Comparison of ENCODE assay signal across 8 cellular contexts in the genomic region with DNA sequence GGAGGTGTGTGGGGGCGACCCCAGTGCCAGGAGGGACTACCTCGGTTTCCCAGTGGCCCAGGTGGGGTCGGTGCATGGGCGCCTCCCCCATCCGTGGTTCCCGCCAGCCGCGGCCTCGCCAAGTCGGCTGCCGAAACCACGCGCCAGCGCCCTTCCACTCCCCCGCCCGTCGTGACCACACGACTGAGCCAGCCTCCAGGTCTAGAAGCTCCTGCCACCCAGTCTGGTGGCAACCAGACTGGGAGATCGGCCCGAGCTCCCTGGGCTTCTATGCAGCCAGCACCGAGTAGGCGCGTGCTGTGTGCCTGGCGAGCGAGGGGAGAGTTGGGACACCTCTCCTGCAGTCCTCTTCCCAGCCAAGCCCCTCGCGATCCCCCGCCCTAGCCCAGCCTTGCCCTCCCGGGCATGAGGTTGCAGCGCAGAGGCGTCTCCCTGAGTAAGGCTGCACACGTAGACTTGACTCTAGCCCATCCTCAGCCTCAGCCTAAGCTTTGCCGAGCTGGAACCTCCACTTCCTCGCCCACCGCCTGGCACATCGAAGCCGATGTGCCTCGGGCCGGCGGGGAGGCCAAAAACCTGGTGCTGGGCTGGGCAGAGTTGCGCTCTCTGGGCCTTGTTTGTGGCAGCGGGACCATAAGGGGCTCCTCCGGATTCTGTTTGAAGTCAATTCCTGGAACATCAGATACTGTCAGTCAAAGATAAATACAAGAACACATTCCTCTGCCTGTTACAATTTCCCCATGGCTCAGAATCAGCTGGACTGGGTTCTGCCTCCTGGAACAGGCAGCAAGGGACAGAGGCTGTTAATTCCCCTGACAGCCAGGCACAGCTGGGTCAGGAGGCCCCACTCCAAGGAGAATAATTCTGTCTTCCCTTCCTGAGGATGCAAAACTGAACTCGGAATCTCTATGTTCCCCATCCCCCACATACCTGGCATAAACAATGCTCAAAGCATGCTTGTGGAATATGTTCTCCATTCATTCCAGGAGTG. TPM values are rescaled to one million over a fixed set of nuclear protein-coding genes. Genes with fewer than 3 reads are reported as not detected.
A peak's percentile ranks its signal among the peaks of the same experiment; 100 is the strongest.
DNase-seq lines count a peak whose midpoint lies in the region; ATAC-seq and TF ChIP-seq lines count a peak whose summit lies in the region.

No MANE protein-coding gene starts in this region.

- peak overlapping the region; percentile 59 for H3K27ac Mint-ChIP-seq in T-helper 17 cell
- H3K27ac Mint-ChIP-seq in chondrocyte (ENCODE audit: unreplicated experiment) = no peak overlapping the region

- H3K4me3 Mint-ChIP-seq in T-helper 17 cell = peak overlapping the region; percentile 83
- peak overlapping the region; percentile 58 for H3K4me3 Mint-ChIP-seq in chondrocyte (ENCODE audit: unreplicated experiment)

- H3K36me3 Mint-ChIP-seq in T-helper 17 cell (ENCODE audit: low read depth) (peaks cover 2% of the 10 kb centered on the region), chondrocyte (ENCODE audit: low read depth) (no peaks in the 10 kb centered on the region)

- POLR2A ChIA-PET in A673 (lab: Charles Lee; ENCODE audit: low non-redundant PET) = no interaction called here

- BruUV-seq in A673 (replicated peaks; lab: Mats Ljungman, UMichigan) = no TSS peak

- H3K4me3 ChIP-seq in A673 (ENCODE audit: low read depth, low read length, poor library complexity, severe bottlenecking) (peak overlapping the region; percentile 52), mesodermal cell (ENCODE audit: extremely low read depth, insufficient read depth, low read length, poor library complexity, severe bottlenecking) (peak overlapping the region; percentile 37), tibial nerve (peak overlapping the region in 3 of 4 donors; percentile 41 to 56 (median 53))

- TF ChIP-seq CTCF in A673 (conservative IDR thresholded peaks at IDR 0.05; ENCODE audit: low read depth, low read length) (no peak), chondrocyte (IDR thresholded peaks at IDR 0.05) (no peak), tibial nerve (IDR thresholded peaks at IDR 0.05) (no peak)

- peak; percentile 66 for ATAC-seq in T-helper 17 cell
- no peak for ATAC-seq in GM21423 (IDR thresholded peaks at IDR 0.05; ENCODE audit: unreplicated experiment)

- H3K4me1 Mint-ChIP-seq in T-helper 17 cell (peaks cover 19% of the 10 kb centered on the region), chondrocyte (ENCODE audit: low read depth) (peaks cover 13% of the 10 kb centered on the region)

- TF ChIP-seq POLR2A in tibial nerve (IDR thresholded peaks at IDR 0.05) = no peak

- no peak for TF ChIP-seq EP300 in tibial nerve (IDR thresholded peaks at IDR 0.05)

- H3K9me3 ChIP-seq in A673 (ENCODE audit: low read depth, low read length, poor library complexity, severe bottlenecking) (no peaks in the 10 kb centered on the region), T-helper 17 cell (ENCODE audit: control insufficient read depth, low read length, poor library complexity, severe bottlenecking) (no peaks in the 10 kb centered on the region), mesodermal cell (ENCODE audit: control insufficient read depth, low read length) (no peaks in the 10 kb centered on the region), tibial nerve (no peaks in the 10 kb centered on the region)

- H3K36me3 ChIP-seq in A673 (ENCODE audit: insufficient read depth, low read length, poor library complexity, severe bottlenecking) = no peaks in the 10 kb centered on the region
- H3K36me3 ChIP-seq in mesodermal cell (ENCODE audit: control insufficient read depth, insufficient read depth, low read length) = no peaks in the 10 kb centered on the region
- no peaks in the 10 kb centered on the region for H3K36me3 ChIP-seq in tibial nerve

- H3K9me3 Mint-ChIP-seq in chondrocyte (ENCODE audit: low read depth) = no peaks in the 10 kb centered on the region

- H3K27ac ChIP-seq in A673 (ENCODE audit: low read depth, low read length, poor library complexity, severe bottlenecking) (no peak overlapping the region), mesodermal cell (ENCODE audit: low read depth, low read length, severe bottlenecking) (no peak overlapping the region), tibial nerve (no peak overlapping the region)

- 2 to 8% methylated on average over 30 to 39 of the region's 44 CpGs for WGBS in mesodermal cell (ENCODE audit: insufficient coverage in 2 of 2), 2 experiments
- WGBS in tibial nerve, 2 donors = 22 to 26% methylated on average over 23 to 31 of the region's 44 CpGs

- H3K27me3 Mint-ChIP-seq in T-helper 17 cell = peaks cover 26% of the 10 kb centered on the region
- peaks cover 11% of the 10 kb centered on the region for H3K27me3 Mint-ChIP-seq in chondrocyte (ENCODE audit: low read depth)

- peaks cover 4% of the 10 kb centered on the region for H3K27me3 ChIP-seq in A673 (replicated peaks; ENCODE audit: insufficient read depth, low read depth, low read length, poor library complexity)
- H3K27me3 ChIP-seq in tibial nerve = peaks cover 0 to 26% of the 10 kb centered on the region in 2 donors

- intact Hi-C loops in A673 (cut with micrococcal nuclease; ENCODE audit: unreplicated experiment) = no loop called here

- H3K4me1 ChIP-seq in A673 (ENCODE audit: insufficient read depth, low read length, poor library complexity, severe bottlenecking) = peaks cover 5% of the 10 kb centered on the region
- H3K4me1 ChIP-seq in mesodermal cell (ENCODE audit: control insufficient read depth, insufficient read depth, low read length, poor library complexity, severe bottlenecking) = peaks cover 12% of the 10 kb centered on the region
- H3K4me1 ChIP-seq in tibial nerve = peaks cover 0 to 24% (median 20%) of the 10 kb centered on the region in 4 donors

- CTCF ChIA-PET in A673 (lab: Charles Lee) = no interaction called here

- DNase-seq in A673 (ENCODE audit: low spot score) = no peak
- peak in 1 of 3 donors; percentile 15 for DNase-seq in T-helper 17 cell
- DNase-seq in chondrocyte (ENCODE audit: low spot score) = no peak
- no peak for DNase-seq in tibial nerve (ENCODE audit: low spot score in 2 of 2)
- DNase-seq in NCI-H345 (lab: John Stamatoyannopoulos, UW) = no peak
- no peak for DNase-seq in T1000 (lab: John Stamatoyannopoulos, UW)

RNA-seq across cellular contexts. Expression of gene CPNE5, which starts 1.5 kb away (rescaled TPM):
- total RNA-seq in A673 (2021) = 0.13 and 0.48 TPM in 2 replicates
- total RNA-seq in T-helper 17 cell = 10 to 100 TPM in 1 of 2 donors, 1 to 10 TPM in 1; 5.5 to 16.0 TPM
- 0.18 TPM in 1 of 3 replicates, not detected in the others for total RNA-seq in chondrocyte
- polyA plus RNA-seq in mesodermal cell (2013, experiment 1 of 2) = 2.8 TPM
- 2.9 TPM for polyA plus RNA-seq in mesodermal cell (2013, experiment 2 of 2)
- 1 to 10 TPM in 2 of 4 donors, under 1 TPM in 2; 0.39 to 3.0 (median 1.4) TPM for total RNA-seq in tibial nerve

RNA-seq across cellular contexts. Expression of gene PPIL1, which starts 33.8 kb away (rescaled TPM):
- total RNA-seq in A673 (2021) (67.7 and 72.0 TPM in 2 replicates), T-helper 17 cell (1 to 10 TPM; 3.8 to 4.5 TPM), chondrocyte (25.0 to 33.5 TPM (median 25.6 TPM) in 3 replicates), tibial nerve (10 to 100 TPM in 2 of 4 donors, 1 to 10 TPM in 2; 9.2 to 19.8 (median 13.0) TPM)
- 43.4 TPM for polyA plus RNA-seq in mesodermal cell (2013, experiment 1 of 2)
- polyA plus RNA-seq in mesodermal cell (2013, experiment 2 of 2) = 44.6 TPM

RNA-seq across cellular contexts. Expression of gene C6orf89, which starts 45.0 kb away (rescaled TPM):
- total RNA-seq in A673 (2021) (22.6 and 27.1 TPM in 2 replicates), T-helper 17 cell (10 to 100 TPM; 30.9 to 36.4 TPM), chondrocyte (56.1 to 76.9 TPM (median 57.4 TPM) in 3 replicates), tibial nerve (10 to 100 TPM; 41.1 to 57.9 (median 52.3) TPM)
- 24.3 TPM for polyA plus RNA-seq in mesodermal cell (2013, experiment 1 of 2)
- 23.2 TPM for polyA plus RNA-seq in mesodermal cell (2013, experiment 2 of 2)
